In the genomic region with DNA sequence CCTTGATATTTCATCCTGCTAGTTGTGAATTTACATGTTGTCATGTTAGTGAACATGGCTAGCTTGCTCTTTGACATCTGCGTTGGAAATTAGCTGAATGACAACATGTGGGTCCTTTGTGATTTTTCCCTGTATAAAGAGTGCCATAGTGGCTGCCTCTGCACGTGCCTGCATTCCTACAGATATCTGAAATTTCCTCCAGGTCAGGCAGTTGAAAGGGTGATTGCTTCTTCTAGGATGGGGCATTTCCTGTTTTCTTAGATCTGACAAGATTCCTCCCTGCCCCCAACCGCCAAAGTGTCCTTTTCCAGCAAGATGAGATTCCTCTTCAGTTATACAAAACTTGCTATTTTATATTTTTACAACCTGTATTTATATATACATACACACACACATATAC, we compare ENCODE assay signal across 27 cellular contexts.
"Had no signal": no experiment of that assay in that cellular context is flagged by ENCODE, and none has a peak within 500 bp of the region (broad histone marks: within the 10 kb centered on the region; RNA-seq: fewer than 3 reads in every experiment).

No MANE protein-coding gene starts in this region.

- H3K4me3 ChIP-seq: dorsolateral prefrontal cortex, esophagus squamous epithelium, heart right ventricle, neural progenitor cell, psoas muscle, sigmoid colon, testis, tibial artery had no signal

- H3K27me3 Mint-ChIP-seq: naive thymus-derived CD4-positive, alpha-beta T cell; stimulated activated memory B cell treated with anti-CD40 and anti-IgM and Interleukin-4, amounts not matched to agents 10 μg/mL and 1 μg/mL and 100 μg/mL, for 72 hours; type B pancreatic cell had no signal

- H2AFZ ChIP-seq: neural progenitor cell had no signal

- H3K4me2 ChIP-seq: neural progenitor cell had no signal

- H3K27ac ChIP-seq: dorsolateral prefrontal cortex, esophagus squamous epithelium, heart right ventricle, neural progenitor cell, psoas muscle, sigmoid colon, testis, tibial artery had no signal

- H3K4me3 Mint-ChIP-seq: naive thymus-derived CD4-positive, alpha-beta T cell; nephron; neural progenitor cell; stimulated activated memory B cell treated with anti-CD40 and anti-IgM and Interleukin-4, amounts not matched to agents 10 μg/mL and 1 μg/mL and 100 μg/mL, for 72 hours; type B pancreatic cell had no signal

- H3K27ac Mint-ChIP-seq: naive thymus-derived CD4-positive, alpha-beta T cell; nephron; neural progenitor cell; stimulated activated memory B cell treated with anti-CD40 and anti-IgM and Interleukin-4, amounts not matched to agents 10 μg/mL and 1 μg/mL and 100 μg/mL, for 72 hours; type B pancreatic cell had no signal

- DNase-seq: dorsolateral prefrontal cortex; effector CD4-positive, alpha-beta T cell; erythroblast; esophagus squamous epithelium; foreskin melanocyte; glutamatergic neuron; heart right ventricle; hippocampal formation; kidney; mesenchymal stem cell; midbrain; naive thymus-derived CD4-positive, alpha-beta T cell; posterior cingulate gyrus; psoas muscle; right cardiac atrium; sigmoid colon; stimulated activated CD4-positive, alpha-beta T cell treated with anti-CD3 and anti-CD28 coated beads, Interleukin-2, amount 100 ng/mL, for 24 hours; stimulated activated CD4-positive, alpha-beta T cell treated with anti-CD3 and anti-CD28 coated beads, Interleukin-4, amount 100 ng/mL, for 24 hours; stimulated activated naive CD8-positive, alpha-beta T cell treated with anti-CD3 and anti-CD28 coated beads, Interleukin-15, Interleukin-2, amounts not matched to agents 100 U/mL and 50 U/mL, for 24 hours; substantia nigra; testis; tibial artery had no signal

- H3K9me3 ChIP-seq: psoas muscle, testis, tibial artery had no signal

- H3K4me1 ChIP-seq: esophagus squamous epithelium, heart right ventricle, neural progenitor cell, psoas muscle, sigmoid colon, testis, tibial artery had no signal

- ATAC-seq: heart right ventricle; left lobe of liver; naive thymus-derived CD4-positive, alpha-beta T cell; psoas muscle; right cardiac atrium; stimulated activated memory B cell treated with anti-CD40 and anti-IgM and Interleukin-4, amounts not matched to agents 10 μg/mL and 1 μg/mL and 100 μg/mL, for 72 hours; stimulated activated naive CD8-positive, alpha-beta T cell treated with anti-CD3 and anti-CD28 coated beads, Interleukin-15, Interleukin-2, amounts not matched to agents 100 U/mL and 50 U/mL, for 24 hours had no signal

- H3K27me3 ChIP-seq: dorsolateral prefrontal cortex, esophagus squamous epithelium, heart right ventricle, neural progenitor cell, sigmoid colon, testis, tibial artery had no signal

- H3K4me1 Mint-ChIP-seq: nephron; neural progenitor cell; stimulated activated memory B cell treated with anti-CD40 and anti-IgM and Interleukin-4, amounts not matched to agents 10 μg/mL and 1 μg/mL and 100 μg/mL, for 72 hours had no signal

- H3K9ac ChIP-seq: neural progenitor cell had no signal

- H3K9me3 Mint-ChIP-seq: type B pancreatic cell had no signal
